8 cellular contexts compared by ENCODE assay signal in the genomic region with DNA sequence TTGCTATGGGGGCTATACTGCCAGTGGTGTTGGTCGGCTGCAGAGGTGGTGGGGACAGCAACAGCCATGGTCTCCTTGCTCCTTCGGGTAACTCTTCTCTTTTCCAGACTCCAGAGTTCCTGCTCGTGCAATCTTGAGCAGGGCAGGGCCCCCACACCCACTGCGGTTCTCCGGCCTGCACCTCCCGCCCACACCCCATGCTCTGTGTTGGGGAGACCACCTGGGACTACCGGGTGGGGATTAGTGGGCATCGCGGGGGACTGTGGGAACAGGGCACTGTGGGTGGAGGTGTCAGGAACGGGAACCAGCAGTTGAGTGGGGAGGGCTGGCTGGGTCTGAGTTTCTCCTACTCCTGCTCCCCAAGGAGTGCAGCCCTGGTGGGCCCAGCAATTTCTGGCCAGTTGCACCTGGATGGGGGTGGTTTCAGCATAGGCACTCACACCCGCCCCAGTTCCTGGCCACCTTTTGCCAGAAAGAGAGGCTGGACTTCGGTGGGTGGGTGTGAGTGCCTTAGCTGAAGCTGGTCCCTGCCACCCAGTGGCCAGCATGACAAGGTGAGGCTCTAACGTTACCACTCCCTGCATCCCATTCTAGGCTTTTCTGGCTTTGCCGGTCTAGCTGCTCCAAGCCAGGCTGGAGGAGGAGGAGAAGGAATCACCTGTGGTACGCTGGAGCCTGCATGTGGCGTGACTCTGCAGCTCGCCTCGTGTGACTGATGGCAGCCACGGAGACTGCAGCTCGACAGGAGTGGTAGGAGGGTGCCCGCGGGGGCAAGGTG. TPM values are rescaled to one million over a fixed set of nuclear protein-coding genes. Genes with fewer than 3 reads are reported as not detected.
"Had no signal": no experiment of that assay in that cellular context is flagged by ENCODE, and none has a peak within 500 bp of the region (broad histone marks: within the 10 kb centered on the region; RNA-seq: fewer than 3 reads in every experiment).

No MANE protein-coding gene starts in this region.

RNA-seq across cellular contexts. Expression of a gene that starts 1.3 kb away (rescaled TPM):
- total RNA-seq: body of pancreas, esophagus squamous epithelium, fibroblast of lung, fibroblast of villous mesenchyme, gastroesophageal sphincter, glomerular endothelial cell had no signal
- polyA plus RNA-seq: aorta, esophagus had no signal
